In genomic region chr13:26254583-26255102, GRCh38 we compare ENCODE assay signal across 8 cellular contexts. TPM values are rescaled to one million over a fixed set of nuclear protein-coding genes. Genes with fewer than 3 reads are reported as not detected.
DNase-seq lines count a peak whose midpoint lies in the region; ATAC-seq and TF ChIP-seq lines count a peak whose summit lies in the region.

No MANE protein-coding gene starts in this region.

- DNase-seq in NCI-H2029 (lab: John Stamatoyannopoulos, UW) (peak; percentile 10), NCI-H2029 treated with DMSO at 0.1 percent for 48 hours (lab: John Stamatoyannopoulos, UW) (no peak), NCI-H1930 (lab: John Stamatoyannopoulos, UW) (peak; percentile 31 to 50), lung (ENCODE audit: low spot score) (peak; percentile 62)
- DNase-seq in activated CD4-positive, alpha-beta T cell treated with anti-CD3 and anti-CD28 coated beads, Interleukin-2, amount 50 U/mL, for 4 hours, result peak; percentile 36 to 42
- DNase-seq in stimulated activated CD4-positive, alpha-beta T cell treated with anti-CD3 and anti-CD28 coated beads, TNF-alpha, amount 100 ng/mL, for 4 hours (ENCODE audit: low read depth in 3 of 3), result peak; percentile 11 to 21 (median 17)

- no peak for TF ChIP-seq CTCF in lung (IDR thresholded peaks at IDR 0.05; ENCODE audit: control extremely low read depth, extremely low read depth)

- H3K4me3 ChIP-seq in duodenal mucosa (ENCODE audit: low read depth in 1 of 2, low read length in 2 of 2) (peak overlapping the region; percentile 89 to 93), lung (peak overlapping the region; percentile 96)

- no peaks in the 10 kb centered on the region for H3K36me3 ChIP-seq in duodenal mucosa (ENCODE audit: control insufficient read depth in 1 of 2, insufficient read depth in 2 of 2, low read length in 2 of 2)
- no peaks in the 10 kb centered on the region for H3K36me3 ChIP-seq in lung (ENCODE audit: control insufficient read depth in 2 of 2, insufficient read depth in 2 of 2, low read length in 2 of 2)

- H3K4me1 ChIP-seq in duodenal mucosa (ENCODE audit: control insufficient read depth in 1 of 2, insufficient read depth in 2 of 2, low read length in 2 of 2) (peaks cover 10 to 12% of the 10 kb centered on the region in 2 donors), lung (ENCODE audit: control insufficient read depth in 2 of 2, insufficient read depth in 2 of 2, low read length in 2 of 2) (peaks cover 0 to 2% of the 10 kb centered on the region in 2 donors)

- ATAC-seq in HG02759 (IDR thresholded peaks at IDR 0.05; ENCODE audit: unreplicated experiment) (peak; percentile 38), lung (ENCODE audit: insufficient read depth, low FRiP score) (peak; percentile 61)

- H3K9me3 ChIP-seq in duodenal mucosa (ENCODE audit: control insufficient read depth in 1 of 2, low read length in 2 of 2) (no peaks in the 10 kb centered on the region), lung (ENCODE audit: control insufficient read depth in 2 of 2, insufficient read depth in 1 of 2, low read length in 1 of 2) (no peaks in the 10 kb centered on the region)

- H3K27ac ChIP-seq in duodenal mucosa (ENCODE audit: low read depth, low read length) (peak overlapping the region; percentile 94), lung (ENCODE audit: low read depth in 1 of 2, low read length in 1 of 2) (peak overlapping the region; percentile 87 to 96)

- H3K27me3 ChIP-seq in duodenal mucosa (ENCODE audit: control insufficient read depth in 1 of 2, insufficient read depth in 2 of 2, low read length in 2 of 2) (no peaks in the 10 kb centered on the region), lung (ENCODE audit: control insufficient read depth, insufficient read depth) (no peaks in the 10 kb centered on the region)

- peak overlapping the region; percentile 76 to 77 for H3K9ac ChIP-seq in duodenal mucosa (ENCODE audit: low read depth in 1 of 2, low read length in 2 of 2)

- 0 to 1% methylated on average over 32 to 35 of the region's 35 CpGs for WGBS in lung, 2 donors

RNA-seq across cellular contexts. Expression of gene CDK8, which starts 0.7 kb away (rescaled TPM):
- total RNA-seq in lung, result 10 to 100 TPM in 1 of 2 donors, 1 to 10 TPM in 1; 9.8 to 12.7 TPM
- polyA plus RNA-seq in lung, result 1 to 10 TPM; 7.1 to 9.5 TPM

RNA-seq across cellular contexts. Expression of gene RNF6, which starts 32.5 kb away (rescaled TPM):
- total RNA-seq in lung, result 10 to 100 TPM; 28.7 to 32.5 TPM
- 10 to 100 TPM; 14.7 to 20.7 TPM for polyA plus RNA-seq in lung
